In genomic region chr6:152750694-152751093, GRCh38 we compare ENCODE assay signal across 11 cellular contexts. TPM values are rescaled to one million over a fixed set of nuclear protein-coding genes. Genes with fewer than 3 reads are reported as not detected.
A peak's percentile ranks its signal among the peaks of the same experiment; 100 is the strongest.
DNase-seq lines count a peak whose midpoint lies in the region; ATAC-seq and TF ChIP-seq lines count a peak whose summit lies in the region.
"Had no signal": no experiment of that assay in that cellular context is flagged by ENCODE, and none has a peak within 500 bp of the region (broad histone marks: within the 10 kb centered on the region; RNA-seq: fewer than 3 reads in every experiment).

Gene VIP (plus strand): TSS chr6:152750797. CDS start chr6:152752178, 1,381 bp downstream.

- no peaks in the 10 kb centered on the region for H3K9me3 ChIP-seq in MM.1S (replicated peaks; ENCODE audit: insufficient read depth, low read length)
- no peaks in the 10 kb centered on the region for H3K9me3 ChIP-seq in mammary epithelial cell (replicated peaks; ENCODE audit: insufficient read depth, low read length)
- H3K9me3 ChIP-seq in mesenchymal stem cell (ENCODE audit: control insufficient read depth, low read length) = no peaks in the 10 kb centered on the region

- WGBS in mammary epithelial cell (ENCODE audit: low coverage, missing lambda C conversion rate) = 0% methylated on average over 5 of the region's 5 CpGs
- WGBS in mesenchymal stem cell = 7% methylated on average over 3 of the region's 5 CpGs

- no peak within 1 kb of the TSS for H2BK12ac ChIP-seq in mesenchymal stem cell (ENCODE audit: low read length in 2 of 2)

- H3K14ac ChIP-seq in mesenchymal stem cell (ENCODE audit: low read length in 2 of 2) = no peak within 1 kb of the TSS

- H3K4me1 ChIP-seq in MM.1S (ENCODE audit: low read length) = no peaks in the 10 kb centered on the region
- peaks cover 4% of the 10 kb centered on the region for H3K4me1 ChIP-seq in mammary epithelial cell (ENCODE audit: insufficient read depth, low read length)
- H3K4me1 ChIP-seq in mesenchymal stem cell (ENCODE audit: control insufficient read depth, insufficient read depth, low read depth, low read length) = peaks cover 1% of the 10 kb centered on the region

- H3K4me2 ChIP-seq in MM.1S (ENCODE audit: low read depth, low read length) (no peak within 1 kb of the TSS), mammary epithelial cell (ENCODE audit: insufficient read depth, low read depth, low read length) (no peak within 1 kb of the TSS), mesenchymal stem cell (ENCODE audit: low read length, poor library complexity, severe bottlenecking) (no peak within 1 kb of the TSS)

- H2BK5ac ChIP-seq in mesenchymal stem cell (ENCODE audit: low read depth, low read length, poor library complexity, severe bottlenecking) = no peak within 1 kb of the TSS

- H4K91ac ChIP-seq in mesenchymal stem cell (ENCODE audit: low read length) = no peak within 1 kb of the TSS

- H2AFZ ChIP-seq in MM.1S (ENCODE audit: low read length) (no peak within 1 kb of the TSS), mammary epithelial cell (ENCODE audit: low read depth, low read length) (no peak within 1 kb of the TSS), mesenchymal stem cell (ENCODE audit: low read depth, low read length) (no peak within 1 kb of the TSS)

- BruUV-seq in mammary epithelial cell (replicated peaks; lab: Mats Ljungman, UMichigan) = no TSS peak

- no peak within 1 kb of the TSS for H2BK15ac ChIP-seq in mesenchymal stem cell (ENCODE audit: low read depth, poor library complexity, severe bottlenecking)

- dilution Hi-C loops in mammary epithelial cell (cut with HindIII; ENCODE audit: low sequenced_read_pairs) = loop anchor here (5.0 kb wide), 1 partner anchor 67 kb away; no protein-coding TSS in a partner anchor

- H3K79me1 ChIP-seq in mesenchymal stem cell (replicated peaks; ENCODE audit: low read length, poor library complexity, severe bottlenecking) = no peaks in the 10 kb centered on the region

- ATAC-seq in GM18519 (IDR thresholded peaks at IDR 0.05; ENCODE audit: low FRiP score, unreplicated experiment) (no peak), GM18520 (IDR thresholded peaks at IDR 0.05; ENCODE audit: unreplicated experiment) (no peak)
- ATAC-seq: activated T-cell treated with anti-CD3 and anti-CD28 coated beads, Interleukin-2, amount 50 U/mL, for 4 hours had no signal

- H4K8ac ChIP-seq in mesenchymal stem cell (ENCODE audit: low read length) = no peak within 1 kb of the TSS

- intact Hi-C loops in mammary epithelial cell (cut with micrococcal nuclease) = loop anchor here (2.0 kb wide), 1 partner anchor 114 kb away; no protein-coding TSS in a partner anchor

- H3K27ac ChIP-seq in MM.1S (ENCODE audit: low read length) = no peak within 1 kb of the TSS
- no peak within 1 kb of the TSS for H3K27ac ChIP-seq in mammary epithelial cell (ENCODE audit: insufficient read depth, low read depth, low read length)
- no peak within 1 kb of the TSS for H3K27ac ChIP-seq in mesenchymal stem cell (ENCODE audit: low read length, poor library complexity, severe bottlenecking)

- H3K27me3 ChIP-seq in MM.1S (replicated peaks; ENCODE audit: insufficient read depth, low read length) (no peaks in the 10 kb centered on the region), mammary epithelial cell (ENCODE audit: insufficient read depth, low read length) (no peaks in the 10 kb centered on the region), mesenchymal stem cell (ENCODE audit: control insufficient read depth in 1 of 2, insufficient read depth in 1 of 2, low read length in 2 of 2) (no peaks in the 10 kb centered on the region)

- no peaks in the 10 kb centered on the region for H3F3A ChIP-seq in MM.1S (ENCODE audit: insufficient read depth, low read length)

- TF ChIP-seq CTCF in MM.1S (IDR thresholded peaks at IDR 0.05; ENCODE audit: low read length) (no peak), mammary epithelial cell (conservative IDR thresholded peaks at IDR 0.05 in 1 of 2, IDR thresholded peaks at IDR 0.05 in 1 of 2; ENCODE audit: extremely low read depth in 1 of 2, insufficient read depth in 1 of 2, low read depth in 1 of 2, low read length in 2 of 2) (no peak)

- no peaks in the 10 kb centered on the region for H3K79me2 ChIP-seq in MM.1S (ENCODE audit: low read length)
- H3K79me2 ChIP-seq in mammary epithelial cell (ENCODE audit: insufficient read depth, low read length) = no peaks in the 10 kb centered on the region

- H2AK5ac ChIP-seq in mesenchymal stem cell (ENCODE audit: low read length, severe bottlenecking) = no peak within 1 kb of the TSS

- H3K18ac ChIP-seq in mesenchymal stem cell (ENCODE audit: low read depth in 1 of 2, low read length in 2 of 2) = no peak within 1 kb of the TSS

- no peaks in the 10 kb centered on the region for H4K20me1 ChIP-seq in MM.1S (ENCODE audit: insufficient read depth, low read length)
- no peaks in the 10 kb centered on the region for H4K20me1 ChIP-seq in mammary epithelial cell (ENCODE audit: insufficient read depth, low read length)

- DNase-seq in GM03348 (ENCODE audit: low spot score) (peak; percentile 42), MM.1S (peak; percentile 6), mammary epithelial cell (peak; percentile 45), mesenchymal stem cell (peak; percentile 33), NCI-H2171 (lab: John Stamatoyannopoulos, UW) (no peak), activated gamma-delta T cell (lab: John Stamatoyannopoulos, UW) (no peak)
- DNase-seq: activated T-cell treated with anti-CD3 and anti-CD28 coated beads, Interleukin-2, amount 50 U/mL, for 4 hours; SIG-M5 had no signal

- no peak within 1 kb of the TSS for H3K4me3 ChIP-seq in MM.1S (ENCODE audit: low read length)
- no peak within 1 kb of the TSS for H3K4me3 ChIP-seq in mammary epithelial cell (replicated peaks in 1 of 3; ENCODE audit: insufficient read depth in 1 of 3, low read depth in 2 of 3, low read length in 3 of 3)
- no peak within 1 kb of the TSS for H3K4me3 ChIP-seq in mesenchymal stem cell (ENCODE audit: insufficient read depth in 1 of 2, low read depth in 1 of 2, low read length in 2 of 2)

- in situ Hi-C loops in mammary epithelial cell (cut with MboI; ENCODE audit: low sequenced_read_pairs in 2 of 2) = no loop called here

- H3K9ac ChIP-seq in MM.1S (ENCODE audit: low read length) (no peak within 1 kb of the TSS), mammary epithelial cell (ENCODE audit: insufficient read depth, low read length) (no peak within 1 kb of the TSS), mesenchymal stem cell (ENCODE audit: low read length) (no peak within 1 kb of the TSS)

- H3K4ac ChIP-seq in mesenchymal stem cell (ENCODE audit: low read depth in 1 of 2, low read length in 2 of 2) = no peak within 1 kb of the TSS

- no peaks in the 10 kb centered on the region for H3K9me2 ChIP-seq in MM.1S (replicated peaks; ENCODE audit: insufficient read depth, low read length)

- no peak within 1 kb of the TSS for H2BK120ac ChIP-seq in mesenchymal stem cell (ENCODE audit: low read depth, low read length)

- H3K36me3 ChIP-seq in MM.1S (replicated peaks; ENCODE audit: insufficient read depth, low read length) (no peaks in the 10 kb centered on the region), mammary epithelial cell (ENCODE audit: insufficient read depth, low read length) (no peaks in the 10 kb centered on the region), mesenchymal stem cell (ENCODE audit: control insufficient read depth in 1 of 2, insufficient read depth in 2 of 2, low read depth in 1 of 2, low read length in 2 of 2) (no peaks in the 10 kb centered on the region)

- CTCF ChIA-PET in mammary epithelial cell (lab: Charles Lee; ENCODE audit: low non-redundant PET) = no interaction called here

- no peak within 1 kb of the TSS for H3K23ac ChIP-seq in mesenchymal stem cell (ENCODE audit: low read length in 2 of 2)

RNA-seq across cellular contexts. Expression of gene VIP, which starts in this region (rescaled TPM):
- total RNA-seq in mammary epithelial cell = not detected
- not detected for polyA plus RNA-seq in mammary epithelial cell
- polyA minus RNA-seq in mammary epithelial cell = not detected
- not detected for polyA plus RNA-seq in mesenchymal stem cell (2013, experiment 1 of 2)
- polyA plus RNA-seq in mesenchymal stem cell (2013, experiment 2 of 2) = not detected
- total RNA-seq: activated T-cell treated with anti-CD3 and anti-CD28 coated beads, Interleukin-2, amount 50 U/mL, for 4 hours; epithelial cell of proximal tubule had no signal

Comparison
In these comparisons a context has a peak if more than half of its experiments do, and no peak if none do; other contexts are left out.
1. Peak in DNase-seq in mammary epithelial cell; RNA of the gene not detected or under 1 TPM.
2. DNase-seq: peak in GM03348 (single experiment), MM.1S (single experiment) and mesenchymal stem cell (single experiment); none in NCI-H2171 (single experiment) and activated gamma-delta T cell (single experiment).